In the genomic region with DNA sequence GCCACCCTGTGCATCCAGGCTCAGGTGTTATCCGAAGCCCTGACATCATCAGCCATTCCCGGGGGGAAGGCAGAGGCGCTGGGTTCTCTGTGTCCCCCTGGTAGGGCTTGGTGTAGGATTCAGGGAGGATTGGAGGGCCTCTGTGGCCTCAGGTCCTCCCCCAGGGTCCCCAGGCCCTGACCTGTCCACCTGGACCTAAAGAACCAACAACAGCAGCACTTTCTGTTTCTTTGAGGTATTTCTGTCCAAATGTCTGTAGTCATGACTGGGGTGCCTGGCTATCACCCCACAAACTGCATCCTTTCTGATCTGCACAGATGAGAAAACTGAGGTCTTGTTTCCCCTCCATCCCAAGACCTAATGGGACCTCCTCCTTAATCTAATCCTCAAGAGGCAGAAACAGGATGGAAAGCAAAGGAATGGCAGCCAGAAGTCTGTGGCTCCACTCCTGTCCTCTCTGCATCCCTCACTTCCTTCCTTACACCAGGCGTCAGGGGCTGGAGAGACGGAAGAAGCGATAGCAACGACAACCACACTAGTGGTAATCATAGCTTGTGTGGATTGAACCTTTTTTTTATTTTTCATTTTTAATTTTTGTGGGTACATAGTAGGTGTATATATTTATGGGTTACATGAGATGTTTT, we compare ENCODE assay signal across 11 cellular contexts. TPM values are rescaled to one million over a fixed set of nuclear protein-coding genes. Genes with fewer than 3 reads are reported as not detected.
A peak's percentile ranks its signal among the peaks of the same experiment; 100 is the strongest.
DNase-seq lines count a peak whose midpoint lies in the region; ATAC-seq, FAIRE-seq and TF ChIP-seq lines count a peak whose summit lies in the region.
"Had no signal": no experiment of that assay in that cellular context is flagged by ENCODE, and none has a peak within 500 bp of the region (broad histone marks: within the 10 kb centered on the region; RNA-seq: fewer than 3 reads in every experiment).

No MANE protein-coding gene starts in this region.

- in situ Hi-C loops in GM12878 (cut with MboI), result no loop called here

- POLR2A ChIA-PET in AG04450 (lab: Yijun Ruan, JAX) (no interaction called here), GM12878 (lab: Charles Lee) (interaction anchor here (0.6 to 10.0 kb wide), 6 partner anchors 8 to 98 kb away, joined by 4 to 216 read pairs (median 34); partner anchors contain the start of gene NLRC5)
- POLR2A ChIA-PET in naive thymus-derived CD4-positive, alpha-beta T cell (lab: Charles Lee), result interaction anchor here (9.5 to 12.9 kb wide), 2 partner anchors 10 to 16 kb away, joined by 88 to 182 read pairs; partner anchors contain the start of gene NLRC5

- H2AFZ ChIP-seq in GM12878 (ENCODE audit: control insufficient read depth, low read depth, low read length), result no peak overlapping the region

- TF ChIP-seq RAD21 in GM12878 (IDR thresholded peaks at IDR 0.05; ENCODE audit: insufficient read depth, low read depth, low read length), result no peak

- RAD21 ChIA-PET in GM12878 (lab: Charles Lee; ENCODE audit: unreplicated experiment), result interaction anchor here (1.6 to 22.0 kb wide), 4 partner anchors 8 to 39 kb away, joined by 4 to 473 read pairs (median 22); partner anchors contain the start of gene NLRC5

- TF ChIP-seq CTCF in AG04450 (IDR thresholded peaks at IDR 0.05; ENCODE audit: low read depth, low read length), result no peak
- TF ChIP-seq CTCF in GM12878 (IDR thresholded peaks at IDR 0.05 in 2 of 3, conservative IDR thresholded peaks at IDR 0.05 in 1 of 3; ENCODE audit: control insufficient read depth in 2 of 3, extremely low read depth in 1 of 3, insufficient read depth in 1 of 3, low read depth in 3 of 3, low read length in 3 of 3), result no peak
- no peak for TF ChIP-seq CTCF in type B pancreatic cell (conservative IDR thresholded peaks at IDR 0.05)
- no peak for TF ChIP-seq CTCF in tibial nerve (IDR thresholded peaks at IDR 0.05)

- ATAC-seq in GM12878 (no peak), GM18861 (IDR thresholded peaks at IDR 0.05; ENCODE audit: unreplicated experiment) (no peak)
- ATAC-seq in naive thymus-derived CD4-positive, alpha-beta T cell, result no peak

- no peaks in the 10 kb centered on the region for H3K9me3 ChIP-seq in AG04450 (ENCODE audit: control insufficient read depth, insufficient read depth, low read length)
- H3K9me3 ChIP-seq in GM12878 (replicated peaks; ENCODE audit: control insufficient read depth, insufficient read depth, low read length), result no peaks in the 10 kb centered on the region
- H3K9me3 ChIP-seq in naive thymus-derived CD4-positive, alpha-beta T cell (ENCODE audit: control insufficient read depth in 2 of 3, low read length in 3 of 3), result no peaks in the 10 kb centered on the region
- no peaks in the 10 kb centered on the region for H3K9me3 ChIP-seq in tibial nerve

- peak overlapping the region; percentile 86 to 95 (median 91) for H3K27ac Mint-ChIP-seq in naive thymus-derived CD4-positive, alpha-beta T cell
- no peak overlapping the region for H3K27ac Mint-ChIP-seq in type B pancreatic cell

- H4K20me1 ChIP-seq in GM12878 (ENCODE audit: control insufficient read depth, insufficient read depth), result no peaks in the 10 kb centered on the region

- no peaks in the 10 kb centered on the region; a peak in 2 of 4 replicates for H3K36me3 ChIP-seq in GM12878 (ENCODE audit: control insufficient read depth in 2 of 2, insufficient read depth in 2 of 2, low read length in 1 of 2)
- peaks cover 0 to 33% (median 3%) of the 10 kb centered on the region in 3 experiments for H3K36me3 ChIP-seq in naive thymus-derived CD4-positive, alpha-beta T cell (ENCODE audit: control insufficient read depth in 2 of 3, insufficient read depth in 3 of 3, low read length in 3 of 3)
- peaks cover 0 to 8% (median 0%) of the 10 kb centered on the region in 3 donors for H3K36me3 ChIP-seq in tibial nerve
- H3K36me3 ChIP-seq: cardiac muscle cell had no signal

- TF ChIP-seq POLR2A in GM12878 (IDR thresholded peaks at IDR 0.05; ENCODE audit: low read depth, low read length) (no peak), tibial nerve (IDR thresholded peaks at IDR 0.05) (no peak)

- intact Hi-C loops in GM12878 (cut with micrococcal nuclease; ENCODE audit: unreplicated experiment), result loop anchor here (2.0 to 5.0 kb wide), 2 partner anchors 14 to 41 kb away; no protein-coding TSS in a partner anchor
- intact Hi-C loops in naive thymus-derived CD4-positive, alpha-beta T cell (cut with micrococcal nuclease), result loop anchor here in 1 of 2 donors (1.0 kb wide), 1 partner anchor 8 kb away; no protein-coding TSS in a partner anchor

- H3K27ac ChIP-seq in AG04450 (ENCODE audit: low read depth, low read length), result peak overlapping the region; percentile 83
- peak overlapping the region; percentile 93 for H3K27ac ChIP-seq in GM12878 (ENCODE audit: control insufficient read depth, insufficient read depth)
- H3K27ac ChIP-seq in naive thymus-derived CD4-positive, alpha-beta T cell (ENCODE audit: low read depth, low read length), result peak overlapping the region; percentile 77
- H3K27ac ChIP-seq in tibial nerve, result peak overlapping the region in 2 of 4 donors; percentile 65 to 73
- H3K27ac ChIP-seq: cardiac muscle cell had no signal

- WGBS in GM12878 (ENCODE audit: insufficient coverage, insufficient replicate concordance, low lambda C conversion rate, missing lambda C conversion rate), result 27% methylated on average over 7 of the region's 7 CpGs
- 83 to 88% methylated on average over 7 of the region's 7 CpGs for WGBS in tibial nerve, 2 donors

- H3K36me3 Mint-ChIP-seq in naive thymus-derived CD4-positive, alpha-beta T cell, result peaks cover 8 to 48% (median 36%) of the 10 kb centered on the region in 5 donors
- no peaks in the 10 kb centered on the region for H3K36me3 Mint-ChIP-seq in type B pancreatic cell

- no peaks in the 10 kb centered on the region for H3K27me3 ChIP-seq in AG04450 (ENCODE audit: control insufficient read depth, insufficient read depth, low read length)
- H3K27me3 ChIP-seq in GM12878 (replicated peaks in 1 of 2; ENCODE audit: control insufficient read depth in 2 of 2, insufficient read depth in 2 of 2, low read length in 1 of 2), result no peaks in the 10 kb centered on the region
- no peaks in the 10 kb centered on the region for H3K27me3 ChIP-seq in naive thymus-derived CD4-positive, alpha-beta T cell (ENCODE audit: control insufficient read depth in 2 of 2, insufficient read depth in 2 of 2, low read length in 2 of 2)
- no peaks in the 10 kb centered on the region for H3K27me3 ChIP-seq in tibial nerve

- TSS peak; percentile 9 for BruUV-seq in GM12878 (replicated peaks; lab: Mats Ljungman, UMichigan)

- peaks cover 75% of the 10 kb centered on the region for H3K79me2 ChIP-seq in GM12878 (ENCODE audit: control insufficient read depth, insufficient read depth, low read length)

- CTCF ChIA-PET in AG04450 (lab: Charles Lee), result no interaction called here
- CTCF ChIA-PET in GM12878 (lab: Yijun Ruan, JAX), result interaction anchor here (2.4 to 7.0 kb wide), 2 partner anchors 36 kb away, joined by 19 to 55 read pairs; no protein-coding TSS in a partner anchor
- CTCF ChIA-PET in naive thymus-derived CD4-positive, alpha-beta T cell (lab: Charles Lee), result interaction anchor here (1.2 kb wide), 1 partner anchor 9 kb away, joined by 3 read pairs; no protein-coding TSS in a partner anchor

- DNase-seq in AG04450 (ENCODE audit: low read depth, low spot score), result no peak
- no peak for DNase-seq in GM19239 (ENCODE audit: insufficient read length, low spot score)
- DNase-seq in GM12878 (ENCODE audit: low read depth, low spot score), result no peak
- no peak for DNase-seq in naive thymus-derived CD4-positive, alpha-beta T cell
- DNase-seq in type B pancreatic cell (ENCODE audit: extremely low spot score, unreplicated experiment), result no peak
- no peak for DNase-seq in tibial nerve (ENCODE audit: low spot score in 2 of 2)
- DNase-seq in EL, result no peak
- DNase-seq: glutamatergic neuron, SHP77 had no signal

- H3K4me1 Mint-ChIP-seq in naive thymus-derived CD4-positive, alpha-beta T cell, result peaks cover 74 to 99% (median 88%) of the 10 kb centered on the region in 7 donors
- H3K4me1 Mint-ChIP-seq in type B pancreatic cell (ENCODE audit: unreplicated experiment), result no peaks in the 10 kb centered on the region

- FAIRE-seq in GM19239 (lab: Jason Lieb, UNC) (peak; percentile 11), GM12878 (lab: Jason Lieb, UNC) (no peak)

- peak overlapping the region; percentile 74 for H3K9ac ChIP-seq in GM12878 (ENCODE audit: control insufficient read depth, insufficient read depth, low read length)

- H3K9me3 Mint-ChIP-seq in naive thymus-derived CD4-positive, alpha-beta T cell, result no peaks in the 10 kb centered on the region
- no peaks in the 10 kb centered on the region for H3K9me3 Mint-ChIP-seq in type B pancreatic cell

- H3K4me2 ChIP-seq in GM12878 (ENCODE audit: control insufficient read depth, insufficient read depth), result peak overlapping the region; percentile 80

- H3K4me3 Mint-ChIP-seq in naive thymus-derived CD4-positive, alpha-beta T cell, result peak overlapping the region in 8 of 10 donors; percentile 17 to 75 (median 52)
- no peak overlapping the region for H3K4me3 Mint-ChIP-seq in type B pancreatic cell

- SMC1A ChIA-PET in GM12878 (lab: Charles Lee; ENCODE audit: uncharacterized antibody, unreplicated experiment), result interaction anchor here (1.8 to 20.8 kb wide), 2 partner anchors 26 to 41 kb away, joined by 11 to 604 read pairs; partner anchors contain the start of genes CETP and NLRC5

- H3K4me3 ChIP-seq in AG04450 (ENCODE audit: low read depth, low read length) (no peak overlapping the region), GM12878 (no peak overlapping the region), tibial nerve (no peak overlapping the region)
- H3K4me3 ChIP-seq in naive thymus-derived CD4-positive, alpha-beta T cell (ENCODE audit: low read length), result no peak overlapping the region
- H3K4me3 ChIP-seq: cardiac muscle cell had no signal

- H3K27me3 Mint-ChIP-seq in naive thymus-derived CD4-positive, alpha-beta T cell, result no peaks in the 10 kb centered on the region
- peaks cover 7% of the 10 kb centered on the region for H3K27me3 Mint-ChIP-seq in type B pancreatic cell

- TF ChIP-seq EP300 in GM12878 (IDR thresholded peaks at IDR 0.05; ENCODE audit: borderline replicate concordance in 1 of 2, control insufficient read depth in 1 of 2, low read depth in 2 of 2, low read length in 2 of 2) (no peak), tibial nerve (IDR thresholded peaks at IDR 0.05) (no peak)

- peaks cover 59% of the 10 kb centered on the region for H3K4me1 ChIP-seq in GM12878 (ENCODE audit: control insufficient read depth, insufficient read depth, low read length)
- peaks cover 75 to 82% of the 10 kb centered on the region in 2 donors for H3K4me1 ChIP-seq in naive thymus-derived CD4-positive, alpha-beta T cell (ENCODE audit: control insufficient read depth in 2 of 2, insufficient read depth in 2 of 2, low read length in 2 of 2)
- H3K4me1 ChIP-seq in tibial nerve, result peaks cover 0 to 15% (median 5%) of the 10 kb centered on the region in 4 donors

RNA-seq across cellular contexts. Expression of gene NLRC5, which starts 11.8 kb away (rescaled TPM):
- polyA plus RNA-seq in AG04450 (2011; rRNA removed) (9.2 and 13.1 TPM in 2 replicates), GM12878 (2011; rRNA removed) (62.1 and 88.8 TPM in 2 replicates), GM12878 (2014; fragmentation: Illumina TruSeq; extraction: Trizol) (51.5 and 73.0 TPM in 2 replicates), GM12878 (2014; fragmentation: Nextera tagmentation; extraction: Ambion mirVana) (10 to 100 TPM; 13.1 to 14.2 TPM), GM12878 (2014; rRNA removed) (83.8 and 84.2 TPM in 2 replicates), GM12878 (2016; fragmentation: Nextera tagmentation; extraction: Ambion mirVana) (10 to 100 TPM; 43.7 to 49.1 TPM)
- polyA minus RNA-seq in AG04450 (2011; rRNA and poly(A)+ RNA removed), result 37.2 and 38.1 TPM in 2 replicates
- total RNA-seq in GM12878 (2013; cell fraction: nucleolus; rRNA removed), result 626 and 671 TPM in 2 replicates
- total RNA-seq in GM12878 (2014; rRNA removed) (60.3 and 65.3 TPM in 2 replicates), GM12878 (2014; rRNA removed; fragmentation: Illumina TruSeq; extraction: Trizol) (49.2 and 54.3 TPM in 2 replicates), GM12878 (2021) (86.2 and 105 TPM in 2 replicates), type B pancreatic cell (ENCODE audit: low replicate concordance) (1.7 and 2.7 TPM in 2 replicates), tibial nerve (10 to 100 TPM; 32.4 to 57.9 (median 37.1) TPM)
- 26.2 TPM for polyA plus RNA-seq in GM12878 (2011; ENCODE audit: low read depth)
- 73.8 and 102 TPM in 2 replicates for polyA plus RNA-seq in GM12878 (2011; cell fraction: cytosol; rRNA removed)
- polyA plus RNA-seq in GM12878 (2011; cell fraction: nucleus; rRNA removed), result 528 TPM in 2 replicates
- polyA plus RNA-seq in GM12878 (2012), result 39.6 and 49.1 TPM in 2 replicates
- polyA minus RNA-seq in GM12878 (2011; rRNA and poly(A)+ RNA removed), result 197 and 272 TPM in 2 replicates
- 42.9 and 54.2 TPM in 2 replicates for polyA minus RNA-seq in GM12878 (2011; cell fraction: cytosol; rRNA and poly(A)+ RNA removed)
- polyA minus RNA-seq in GM12878 (2011; cell fraction: nucleus; rRNA and poly(A)+ RNA removed), result 281 and 428 TPM in 2 replicates
- total RNA-seq in naive thymus-derived CD4-positive, alpha-beta T cell, result 100 to 1,000 TPM; 380 to 615 (median 394) TPM
- polyA plus RNA-seq in naive thymus-derived CD4-positive, alpha-beta T cell, result 100 to 1,000 TPM in 1 of 2 donors, 10 to 100 TPM in 1; 76.0 to 122 TPM
- total RNA-seq: cardiac muscle cell had no signal
- polyA plus RNA-seq: cardiac muscle cell had no signal

RNA-seq across cellular contexts. Expression of gene CETP, which starts 39.4 kb away (rescaled TPM):
- polyA plus RNA-seq in AG04450 (2011; rRNA removed) (0.09 and 0.17 TPM in 2 replicates), GM12878 (2011; rRNA removed) (4.5 and 6.4 TPM in 2 replicates), GM12878 (2014; fragmentation: Illumina TruSeq; extraction: Trizol) (0.90 and 1.2 TPM in 2 replicates), GM12878 (2014; fragmentation: Nextera tagmentation; extraction: Ambion mirVana) (1 to 10 TPM; 2.4 to 2.9 TPM), GM12878 (2014; rRNA removed) (1.4 and 1.5 TPM in 2 replicates), GM12878 (2016; fragmentation: Nextera tagmentation; extraction: Ambion mirVana) (1 to 10 TPM; 2.3 to 2.9 TPM)
- not detected in 2 replicates for polyA minus RNA-seq in AG04450 (2011; rRNA and poly(A)+ RNA removed)
- total RNA-seq in GM12878 (2013; cell fraction: nucleolus; rRNA removed), result 2.0 and 2.9 TPM in 2 replicates
- total RNA-seq in GM12878 (2014; rRNA removed) (1.9 and 2.3 TPM in 2 replicates), GM12878 (2014; rRNA removed; fragmentation: Illumina TruSeq; extraction: Trizol) (1.2 and 1.3 TPM in 2 replicates), GM12878 (2021) (0.77 and 1.4 TPM in 2 replicates), type B pancreatic cell (ENCODE audit: low replicate concordance) (not detected in 2 replicates), tibial nerve (not detected)
- polyA plus RNA-seq in GM12878 (2011; ENCODE audit: low read depth), result 0.92 TPM
- 4.8 and 5.3 TPM in 2 replicates for polyA plus RNA-seq in GM12878 (2011; cell fraction: cytosol; rRNA removed)
- 2.6 and 3.7 TPM in 2 replicates for polyA plus RNA-seq in GM12878 (2011; cell fraction: nucleus; rRNA removed)
- polyA plus RNA-seq in GM12878 (2012), result 1.2 and 2.1 TPM in 2 replicates
- 3.1 and 3.4 TPM in 2 replicates for polyA minus RNA-seq in GM12878 (2011; rRNA and poly(A)+ RNA removed)
- 0.94 and 1.3 TPM in 2 replicates for polyA minus RNA-seq in GM12878 (2011; cell fraction: cytosol; rRNA and poly(A)+ RNA removed)
- polyA minus RNA-seq in GM12878 (2011; cell fraction: nucleus; rRNA and poly(A)+ RNA removed), result 0.85 and 0.96 TPM in 2 replicates
- total RNA-seq in naive thymus-derived CD4-positive, alpha-beta T cell, result not detected
- polyA plus RNA-seq in naive thymus-derived CD4-positive, alpha-beta T cell, result under 1 TPM; 0.17 to 0.25 TPM
